8 cellular contexts compared by ENCODE assay signal in genomic region chr1:225882008-225882698, GRCh38. TPM values are rescaled to one million over a fixed set of nuclear protein-coding genes. Genes with fewer than 3 reads are reported as not detected.
DNase-seq lines count a peak whose midpoint lies in the region; ATAC-seq and TF ChIP-seq lines count a peak whose summit lies in the region.

Gene TMEM63A (minus strand): TSS chr1:225882380. CDS start chr1:225877580, 4,800 bp downstream.

- H3K36me3 ChIP-seq in HUES6 (ENCODE audit: control insufficient read depth, insufficient read depth, low read length) = peaks cover 20% of the 10 kb centered on the region
- no peaks in the 10 kb centered on the region for H3K36me3 ChIP-seq in right atrium auricular region
- H3K36me3 ChIP-seq in rectal smooth muscle tissue (ENCODE audit: control insufficient read depth, insufficient read depth, low read length) = no peaks in the 10 kb centered on the region
- H3K36me3 ChIP-seq in aorta (ENCODE audit: control insufficient read depth in 1 of 2, insufficient read depth in 2 of 2, low read length in 1 of 2) = no peaks in the 10 kb centered on the region

- H3K27me3 ChIP-seq in HUES6 (ENCODE audit: control insufficient read depth, insufficient read depth, low read length) = peaks cover 4% of the 10 kb centered on the region; the same call in 1 of the 2 replicates
- no peaks in the 10 kb centered on the region for H3K27me3 ChIP-seq in right atrium auricular region
- H3K27me3 ChIP-seq in rectal smooth muscle tissue (ENCODE audit: control insufficient read depth, insufficient read depth, low read length) = no peaks in the 10 kb centered on the region
- no peaks in the 10 kb centered on the region for H3K27me3 ChIP-seq in aorta (ENCODE audit: control insufficient read depth in 1 of 2, insufficient read depth in 2 of 2, low read length in 1 of 2)

- peaks cover 20% of the 10 kb centered on the region for H3K36me3 Mint-ChIP-seq in T-helper 1 cell treated with Interleukin-12 subunit alpha and Interleukin-12 subunit beta and Interleukin-4 antibody, amounts not matched to agents 30 μg/mL and 1 μg/mL, for 36 hours (ENCODE audit: low read depth)

- TF ChIP-seq CTCF in right atrium auricular region (IDR thresholded peaks at IDR 0.05) = peak in 1 of 2 donors; percentile 64

- intact Hi-C loops in aorta (cut with DNase I) = no loop called here

- peaks cover 31% of the 10 kb centered on the region for H3K4me1 ChIP-seq in HUES6 (ENCODE audit: control insufficient read depth, insufficient read depth, low read length)
- H3K4me1 ChIP-seq in right atrium auricular region = peaks cover 0 to 46% of the 10 kb centered on the region in 2 donors
- peaks cover 18% of the 10 kb centered on the region for H3K4me1 ChIP-seq in rectal smooth muscle tissue (ENCODE audit: control insufficient read depth, insufficient read depth, low read length)
- H3K4me1 ChIP-seq in aorta (ENCODE audit: control insufficient read depth in 1 of 2, insufficient read depth in 2 of 2, low read length in 2 of 2) = peaks cover 0 to 4% of the 10 kb centered on the region in 2 donors

- H3K4me3 ChIP-seq in HUES6 (ENCODE audit: low read depth, low read length) (peak within 1 kb of the TSS; percentile 97), right atrium auricular region (peak within 1 kb of the TSS; percentile 96 to 99), rectal smooth muscle tissue (ENCODE audit: low read length) (peak within 1 kb of the TSS; percentile 96), aorta (ENCODE audit: low read length in 2 of 2) (peak within 1 kb of the TSS; percentile 64 to 88)

- peak within 1 kb of the TSS; percentile 98 for H3K9ac ChIP-seq in HUES6 (ENCODE audit: low read length)
- peak within 1 kb of the TSS; percentile 89 for H3K9ac ChIP-seq in rectal smooth muscle tissue (ENCODE audit: low read length)

- H3K9me3 ChIP-seq in HUES6 (ENCODE audit: control insufficient read depth, insufficient read depth, low read depth, low read length) = no peaks in the 10 kb centered on the region
- no peaks in the 10 kb centered on the region for H3K9me3 ChIP-seq in right atrium auricular region
- no peaks in the 10 kb centered on the region for H3K9me3 ChIP-seq in aorta (ENCODE audit: control insufficient read depth, low read length)

- H3K4me1 Mint-ChIP-seq in T-helper 1 cell treated with Interleukin-12 subunit alpha and Interleukin-12 subunit beta and Interleukin-4 antibody, amounts not matched to agents 30 μg/mL and 1 μg/mL, for 36 hours (ENCODE audit: low read depth) = peaks cover 43% of the 10 kb centered on the region

- no peaks in the 10 kb centered on the region for H3K9me3 Mint-ChIP-seq in T-helper 1 cell treated with Interleukin-12 subunit alpha and Interleukin-12 subunit beta and Interleukin-4 antibody, amounts not matched to agents 30 μg/mL and 1 μg/mL, for 36 hours

- 0% methylated on average over 61 to 63 of the region's 63 CpGs for WGBS in aorta, 2 donors

- peak within 1 kb of the TSS; percentile 89 for H3K4me3 Mint-ChIP-seq in T-helper 1 cell treated with Interleukin-12 subunit alpha and Interleukin-12 subunit beta and Interleukin-4 antibody, amounts not matched to agents 30 μg/mL and 1 μg/mL, for 36 hours

- ATAC-seq in GM21423 (IDR thresholded peaks at IDR 0.05; ENCODE audit: unreplicated experiment) (peak; percentile 55), aorta (ENCODE audit: low FRiP score) (peak; percentile 95)

- peaks cover 21% of the 10 kb centered on the region for H3K27me3 Mint-ChIP-seq in T-helper 1 cell treated with Interleukin-12 subunit alpha and Interleukin-12 subunit beta and Interleukin-4 antibody, amounts not matched to agents 30 μg/mL and 1 μg/mL, for 36 hours (ENCODE audit: low read depth)

- peak; percentile 88 for DNase-seq in Daoy (ENCODE audit: low read depth)
- DNase-seq in amygdala (lab: John Stamatoyannopoulos, UW) = peak in 54 of 56 donors; percentile 32 to 90 (median 72)
- peak; percentile 94 for DNase-seq in right atrium auricular region (ENCODE audit: low spot score)
- DNase-seq in aorta = peak; percentile 96 to 98

- H3K27ac ChIP-seq in HUES6 (ENCODE audit: low read depth, low read length) (peak within 1 kb of the TSS; percentile 95), right atrium auricular region (peak within 1 kb of the TSS; percentile 85 to 92), rectal smooth muscle tissue (ENCODE audit: low read depth, low read length) (peak within 1 kb of the TSS; percentile 75), aorta (ENCODE audit: low read depth in 1 of 2, low read length in 2 of 2) (peak within 1 kb of the TSS; percentile 66 to 67)

- peak within 1 kb of the TSS; percentile 83 for H3K27ac Mint-ChIP-seq in T-helper 1 cell treated with Interleukin-12 subunit alpha and Interleukin-12 subunit beta and Interleukin-4 antibody, amounts not matched to agents 30 μg/mL and 1 μg/mL, for 36 hours

RNA-seq across cellular contexts. Expression of gene TMEM63A, which starts in this region (rescaled TPM):
- total RNA-seq in Daoy (2014; rRNA removed; shearing (Covaris generic)) = 3.1 and 4.5 TPM in 2 replicates
- total RNA-seq in right atrium auricular region (10 to 100 TPM; 16.0 to 19.0 TPM), aorta (100 to 1,000 TPM in 1 of 2 donors, 10 to 100 TPM in 1; 89.3 to 118 TPM)
- polyA plus RNA-seq in aorta = 10 to 100 TPM in 1 of 2 donors, 1 to 10 TPM in 1; 7.6 to 73.5 TPM

Comparison
In these comparisons a context has a peak if more than half of its experiments do, and no peak if none do; other contexts are left out.
1. Peak in every context shown above with its lines: DNase-seq, ATAC-seq, H3K4me3 ChIP-seq and H3K27ac ChIP-seq.
2. RNA of gene TMEM63A (total RNA-seq): 89.3 to 118 TPM in aorta; 16.0 to 19.0 TPM in right atrium auricular region and 3.1 to 4.5 TPM in Daoy; every median in the first group is over 4 times any median in the second.